8 cellular contexts compared by ENCODE assay signal in the genomic region with DNA sequence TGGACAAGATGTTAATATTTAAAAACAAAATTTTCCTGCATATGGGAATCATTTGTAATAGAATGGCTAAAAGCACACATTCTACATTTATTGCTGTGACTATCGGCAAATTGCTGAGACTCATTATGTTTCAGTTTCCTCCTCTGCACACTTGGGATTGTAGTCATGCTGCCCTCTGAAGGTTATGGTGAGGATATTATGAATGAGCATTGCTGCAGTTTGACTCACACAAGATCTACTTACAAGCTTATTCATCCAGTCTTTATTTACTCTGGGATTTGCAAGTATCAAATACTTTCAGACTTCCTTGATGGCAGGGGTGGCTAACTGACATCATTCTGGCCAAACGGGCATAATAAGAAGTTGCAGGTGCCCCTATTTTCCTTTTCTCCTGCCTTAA. TPM values are rescaled to one million over a fixed set of nuclear protein-coding genes. Genes with fewer than 3 reads are reported as not detected.
A peak's percentile ranks its signal among the peaks of the same experiment; 100 is the strongest.
DNase-seq lines count a peak whose midpoint lies in the region; ATAC-seq and TF ChIP-seq lines count a peak whose summit lies in the region.

No MANE protein-coding gene starts in this region.

- TF ChIP-seq CTCF in brain microvascular endothelial cell (IDR thresholded peaks at IDR 0.05; ENCODE audit: low read depth, low read length, missing control alignments), result peak; percentile 63

- H3K9me3 ChIP-seq in aorta (ENCODE audit: control insufficient read depth, low read length), result no peaks in the 10 kb centered on the region

- H3K27me3 ChIP-seq in brain microvascular endothelial cell (replicated peaks) (no peaks in the 10 kb centered on the region), aorta (ENCODE audit: control insufficient read depth in 1 of 2, insufficient read depth in 2 of 2, low read length in 1 of 2) (no peaks in the 10 kb centered on the region)

- H3K36me3 ChIP-seq in brain microvascular endothelial cell (replicated peaks) (no peaks in the 10 kb centered on the region), aorta (ENCODE audit: control insufficient read depth in 1 of 2, insufficient read depth in 2 of 2, low read length in 1 of 2) (no peaks in the 10 kb centered on the region)

- H3K27ac ChIP-seq in brain microvascular endothelial cell, result no peak overlapping the region
- H3K27ac ChIP-seq in aorta (ENCODE audit: low read depth in 1 of 2, low read length in 2 of 2), result no peak overlapping the region

- intact Hi-C loops in left colon (cut with DNase I, micrococcal nuclease) (no loop called here), aorta (cut with DNase I) (loop anchor here (5.0 kb wide), 4 partner anchors 244 to 516 kb away; no protein-coding TSS in a partner anchor)

- POLR2A ChIA-PET in HEK293T (lab: Yijun Ruan, JAX), result no interaction called here

- DNase-seq in NCI-H526 (lab: John Stamatoyannopoulos, UW) (peak; percentile 19 to 30), NCI-H526 treated with DMSO at 0.1 percent for 48 hours (lab: John Stamatoyannopoulos, UW) (no peak), NAMALWA (ENCODE audit: low spot score) (peak; percentile 59), brain microvascular endothelial cell (peak; percentile 85), left colon (no peak), aorta (no peak), HEK293T (ENCODE audit: extremely low spot score) (no peak), UCSD-AML1 (lab: John Stamatoyannopoulos, UW; ENCODE audit: unreplicated experiment) (no peak)

- CTCF ChIA-PET in HEK293T (lab: Yijun Ruan, JAX), result interaction anchor here (0.6 to 1.7 kb wide), 2 partner anchors 8 to 476 kb away, joined by 3 to 4 read pairs; no protein-coding TSS in a partner anchor

- WGBS in aorta, 2 donors, result 3 to 6% methylated on average over 2 of the region's 2 CpGs

- H3K4me3 ChIP-seq in brain microvascular endothelial cell (ENCODE audit: low read depth, low read length) (no peak overlapping the region), aorta (ENCODE audit: low read length in 2 of 2) (no peak overlapping the region)

- no peaks in the 10 kb centered on the region for H3K4me1 ChIP-seq in aorta (ENCODE audit: control insufficient read depth in 1 of 2, insufficient read depth in 2 of 2, low read length in 2 of 2)

- ATAC-seq in left colon (peak; percentile 98), aorta (ENCODE audit: low FRiP score) (peak; percentile 81)

- in situ Hi-C loops in brain microvascular endothelial cell (cut with HindIII; ENCODE audit: low pct_ligation_motif_present, low sequenced_read_pairs), result no loop called here

TF ChIP-seq in HEK293T, 16 proteins besides CTCF, POLR2A, EP300 and RAD21:
- TF ChIP-seq CTBP1 (IDR thresholded peaks at IDR 0.05; ENCODE audit: borderline replicate concordance) (no peak), ELF4 (IDR thresholded peaks at IDR 0.05) (no peak), BHLHE40 (IDR thresholded peaks at IDR 0.05; ENCODE audit: borderline replicate concordance) (no peak), HDGF (IDR thresholded peaks at IDR 0.05; ENCODE audit: borderline replicate concordance) (no peak), ARNT (IDR thresholded peaks at IDR 0.05) (no peak), SUZ12 (IDR thresholded peaks at IDR 0.05) (no peak), FOXM1 (IDR thresholded peaks at IDR 0.05; ENCODE audit: borderline replicate concordance) (no peak), FOXK2 (IDR thresholded peaks at IDR 0.05) (no peak), SP1 (IDR thresholded peaks at IDR 0.05) (no peak), TARDBP (IDR thresholded peaks at IDR 0.05) (no peak), L3MBTL2 (conservative IDR thresholded peaks at IDR 0.05) (no peak)
- TF ChIP-seq, protein P1, sequence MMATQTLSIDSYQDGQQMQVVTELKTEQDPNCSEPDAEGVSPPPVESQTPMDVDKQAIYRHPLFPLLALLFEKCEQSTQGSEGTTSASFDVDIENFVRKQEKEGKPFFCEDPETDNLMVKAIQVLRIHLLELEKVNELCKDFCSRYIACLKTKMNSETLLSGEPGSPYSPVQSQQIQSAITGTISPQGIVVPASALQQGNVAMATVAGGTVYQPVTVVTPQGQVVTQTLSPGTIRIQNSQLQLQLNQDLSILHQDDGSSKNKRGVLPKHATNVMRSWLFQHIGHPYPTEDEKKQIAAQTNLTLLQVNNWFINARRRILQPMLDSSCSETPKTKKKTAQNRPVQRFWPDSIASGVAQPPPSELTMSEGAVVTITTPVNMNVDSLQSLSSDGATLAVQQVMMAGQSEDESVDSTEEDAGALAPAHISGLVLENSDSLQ (IDR thresholded peaks at IDR 0.05), result no peak
TF ChIP-seq in HEK293T: peak in this region for 0.

RNA-seq across cellular contexts. Expression of a gene that starts 9.5 kb away (rescaled TPM):
- total RNA-seq in left colon (10 to 100 TPM; 13.7 to 23.5 TPM), aorta (10 to 100 TPM; 27.9 to 54.8 TPM)
- polyA plus RNA-seq in aorta, result 10 to 100 TPM; 13.6 to 15.1 TPM

Comparison
In these comparisons a context has a peak if more than half of its experiments do, and no peak if none do; other contexts are left out.
1. DNase-seq: peak in NCI-H526 (2 of 2), NAMALWA (single experiment) and brain microvascular endothelial cell (single experiment); none in NCI-H526 treated with DMSO at 0.1 percent for 48 hours (single experiment), left colon (0 of 2), aorta (0 of 2), HEK293T (single experiment) and UCSD-AML1 (single experiment).
2. intact Hi-C loops: an anchor here in aorta (5.0 kb wide); none called in left colon.